Comparison of ENCODE assay signal across 16 cellular contexts in the genomic region with DNA sequence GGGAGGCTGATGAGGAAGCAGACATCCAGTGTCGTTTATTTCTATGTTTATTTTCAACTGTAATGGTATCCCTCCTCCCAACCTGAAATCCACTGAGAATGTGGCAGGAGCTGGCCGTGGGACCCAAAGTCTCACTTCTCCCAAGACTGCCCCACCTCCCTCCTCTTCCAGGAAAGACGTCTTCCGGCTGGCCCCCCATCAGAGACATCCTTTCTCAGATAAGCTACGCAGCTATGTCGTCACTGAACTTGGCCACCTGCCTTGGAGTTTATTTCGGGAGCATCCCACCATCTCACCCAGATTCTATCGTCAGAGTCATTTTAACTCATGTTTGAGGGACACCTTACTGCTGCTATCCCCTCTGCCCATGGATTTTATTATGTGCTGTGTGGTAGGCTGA. TPM values are rescaled to one million over a fixed set of nuclear protein-coding genes. Genes with fewer than 3 reads are reported as not detected.
DNase-seq lines count a peak whose midpoint lies in the region; ATAC-seq, FAIRE-seq and TF ChIP-seq lines count a peak whose summit lies in the region.
"Had no signal": no experiment of that assay in that cellular context is flagged by ENCODE, and none has a peak within 500 bp of the region (broad histone marks: within the 10 kb centered on the region; RNA-seq: fewer than 3 reads in every experiment).

No MANE protein-coding gene starts in this region.

- H2BK120ac ChIP-seq in H9 (ENCODE audit: low read depth, low read length, poor library complexity, severe bottlenecking): no peak overlapping the region

- H3K36me3 Mint-ChIP-seq in H9 (ENCODE audit: insufficient read depth in 1 of 3, low read depth in 3 of 3): peaks cover 0 to 11% (median 0%) of the 10 kb centered on the region in 3 experiments; a peak in 4 of 7 replicates
- no peaks in the 10 kb centered on the region for H3K36me3 Mint-ChIP-seq in activated naive CD8-positive, alpha-beta T cell treated with anti-CD3 and anti-CD28 coated beads, Interleukin-2, amount 50 U/mL, for 24 hours (ENCODE audit: low read depth)
- peaks cover 4% of the 10 kb centered on the region for H3K36me3 Mint-ChIP-seq in activated T-helper 1 cell treated with anti-CD3 and anti-CD28 coated beads, Interleukin-12 subunit alpha, Interleukin-12 subunit beta, Interleukin-2, Interleukin-4 antibody, amounts not matched to agents 30 ng/mL and 10 ng/mL and 1 ng/mL, durations not matched to agents 14 hours and 24 hours and 36 hours (ENCODE audit: low read depth)

- no peaks in the 10 kb centered on the region for H3K27me3 ChIP-seq in H9 (ENCODE audit: insufficient read depth, low read length)

- H3K79me2 ChIP-seq in H9 (ENCODE audit: insufficient read depth, low read length): no peaks in the 10 kb centered on the region; the same call in 1 of the 2 replicates

- DNase-seq in H9 (no peak), dermis blood vessel endothelial cell (peak; percentile 59), kidney (no peak), sciatic nerve (ENCODE audit: low spot score) (peak; percentile 75), AML-193 (lab: John Stamatoyannopoulos, UW) (no peak), occipital lobe (lab: John Stamatoyannopoulos, UW) (no peak)
- no peak for DNase-seq in activated naive CD8-positive, alpha-beta T cell treated with anti-CD3 and anti-CD28 coated beads, Interleukin-2, amount 50 U/mL, for 24 hours
- DNase-seq in activated T-helper 1 cell treated with anti-CD3 and anti-CD28 coated beads, Interleukin-12 subunit alpha, Interleukin-12 subunit beta, Interleukin-2, Interleukin-4 antibody, amounts not matched to agents 30 ng/mL and 10 ng/mL and 1 ng/mL, durations not matched to agents 14 hours and 24 hours and 36 hours (ENCODE audit: low spot score): no peak
- DNase-seq: activated CD4-positive, alpha-beta T cell treated with anti-CD3 and anti-CD28 coated beads, Interleukin-2, amount 10 ng/mL, durations not matched to agents 24 days and 14 days; activated gamma-delta T cell; DND-41; naive thymus-derived CD4-positive, alpha-beta T cell; NCI-H1105; stimulated activated CD4-positive, alpha-beta T cell treated with anti-CD3 and anti-CD28 coated beads, Interleukin-1b, Interleukin-23, amount 100 ng/mL, for 48 hours; stimulated activated naive CD8-positive, alpha-beta T cell treated with anti-CD3 and anti-CD28 coated beads, Interleukin-15, Interleukin-2, amounts not matched to agents 100 U/mL and 50 U/mL, for 24 hours had no signal

- H3T11ph ChIP-seq in H9 (ENCODE audit: low read length): no peak overlapping the region

- H3K23me2 ChIP-seq in H9 (ENCODE audit: insufficient read length, low read depth, low read length, poor library complexity, severe bottlenecking): no peaks in the 10 kb centered on the region

- H3K4me2 ChIP-seq in H9 (ENCODE audit: insufficient read depth, insufficient read length, low read length): no peak overlapping the region

- H2BK15ac ChIP-seq in H9 (ENCODE audit: low read depth, low read length): no peak overlapping the region

- no peaks in the 10 kb centered on the region for H3K36me3 ChIP-seq in kidney (ENCODE audit: control insufficient read depth in 1 of 2, insufficient read depth in 2 of 2, low read length in 2 of 2)

- H3K23ac ChIP-seq in H9 (ENCODE audit: insufficient read length, low read depth, low read length): no peak overlapping the region

- no peaks in the 10 kb centered on the region for H3K27me3 Mint-ChIP-seq in H9 (ENCODE audit: low read depth)
- H3K27me3 Mint-ChIP-seq in activated naive CD8-positive, alpha-beta T cell treated with anti-CD3 and anti-CD28 coated beads, Interleukin-2, amount 50 U/mL, for 24 hours: no peaks in the 10 kb centered on the region
- H3K27me3 Mint-ChIP-seq in activated T-helper 1 cell treated with anti-CD3 and anti-CD28 coated beads, Interleukin-12 subunit alpha, Interleukin-12 subunit beta, Interleukin-2, Interleukin-4 antibody, amounts not matched to agents 30 ng/mL and 10 ng/mL and 1 ng/mL, durations not matched to agents 14 hours and 24 hours and 36 hours (ENCODE audit: insufficient read depth): no peaks in the 10 kb centered on the region
- H3K27me3 Mint-ChIP-seq: activated CD4-positive, alpha-beta T cell treated with anti-CD3 and anti-CD28 coated beads, Interleukin-2, amount 10 ng/mL, durations not matched to agents 24 days and 14 days; naive thymus-derived CD4-positive, alpha-beta T cell had no signal

- peaks cover 2% of the 10 kb centered on the region for H4K20me1 ChIP-seq in H9 (ENCODE audit: control insufficient read depth, insufficient read depth, insufficient read length)

- H3K9ac ChIP-seq in H9 (ENCODE audit: extremely low read depth, insufficient read length, low read length) (no peak overlapping the region), kidney (ENCODE audit: low read length in 2 of 2) (no peak overlapping the region)

- H3K27ac Mint-ChIP-seq in H9: peak overlapping the region; percentile 41 to 79 (median 42); a peak in 4 of 7 replicates
- H3K27ac Mint-ChIP-seq in activated naive CD8-positive, alpha-beta T cell treated with anti-CD3 and anti-CD28 coated beads, Interleukin-2, amount 50 U/mL, for 24 hours: no peak overlapping the region
- H3K27ac Mint-ChIP-seq in activated T-helper 1 cell treated with anti-CD3 and anti-CD28 coated beads, Interleukin-12 subunit alpha, Interleukin-12 subunit beta, Interleukin-2, Interleukin-4 antibody, amounts not matched to agents 30 ng/mL and 10 ng/mL and 1 ng/mL, durations not matched to agents 14 hours and 24 hours and 36 hours: no peak overlapping the region
- H3K27ac Mint-ChIP-seq: activated CD4-positive, alpha-beta T cell treated with anti-CD3 and anti-CD28 coated beads, Interleukin-2, amount 10 ng/mL, durations not matched to agents 24 days and 14 days; naive thymus-derived CD4-positive, alpha-beta T cell had no signal

- H3K79me1 ChIP-seq in H9 (ENCODE audit: insufficient read depth, low read depth, low read length, poor library complexity, severe bottlenecking): peaks cover 3% of the 10 kb centered on the region

- intact Hi-C loops in kidney (cut with DNase I) (no loop called here), sciatic nerve (cut with DNase I) (no loop called here)
- intact Hi-C loops in activated T-helper 1 cell treated with anti-CD3 and anti-CD28 coated beads, Interleukin-12 subunit alpha, Interleukin-12 subunit beta, Interleukin-2, Interleukin-4 antibody, amounts not matched to agents 30 ng/mL and 10 ng/mL and 1 ng/mL, durations not matched to agents 14 hours and 24 hours and 36 hours (cut with micrococcal nuclease): no loop called here

- no peak for FAIRE-seq in kidney (lab: Jason Lieb, UNC)

- TF ChIP-seq CTCF in H9 (conservative IDR thresholded peaks at IDR 0.05) (no peak), kidney (IDR thresholded peaks at IDR 0.05; ENCODE audit: borderline replicate concordance, extremely low read depth, insufficient read depth) (no peak)

- H2BK12ac ChIP-seq in H9 (ENCODE audit: insufficient read length, low read depth, low read length): no peak overlapping the region

- ATAC-seq in sciatic nerve: peak; percentile 14
- no peak for ATAC-seq in activated naive CD8-positive, alpha-beta T cell treated with anti-CD3 and anti-CD28 coated beads, Interleukin-2, amount 50 U/mL, for 24 hours
- ATAC-seq: naive thymus-derived CD4-positive, alpha-beta T cell; SK-N-SH treated with all-trans-retinoic acid at 6 μM for 48 hours; stimulated activated naive CD8-positive, alpha-beta T cell treated with anti-CD3 and anti-CD28 coated beads, Interleukin-15, Interleukin-2, amounts not matched to agents 100 U/mL and 50 U/mL, for 24 hours had no signal

- H4K5ac ChIP-seq in H9 (ENCODE audit: insufficient read length, low read depth, low read length): no peak overlapping the region

- H3K27ac ChIP-seq in H9 (ENCODE audit: insufficient read length, low read depth, low read length) (no peak overlapping the region), kidney (ENCODE audit: low read depth in 2 of 2, low read length in 2 of 2) (peak overlapping the region; percentile 49 to 84)

- no peak overlapping the region for H4K91ac ChIP-seq in H9 (ENCODE audit: insufficient read length, low read depth, low read length)

- no peak overlapping the region for H3K4ac ChIP-seq in H9 (ENCODE audit: low read depth, low read length)

- H3K9me3 Mint-ChIP-seq in H9: no peaks in the 10 kb centered on the region
- no peaks in the 10 kb centered on the region for H3K9me3 Mint-ChIP-seq in activated naive CD8-positive, alpha-beta T cell treated with anti-CD3 and anti-CD28 coated beads, Interleukin-2, amount 50 U/mL, for 24 hours
- no peaks in the 10 kb centered on the region for H3K9me3 Mint-ChIP-seq in activated T-helper 1 cell treated with anti-CD3 and anti-CD28 coated beads, Interleukin-12 subunit alpha, Interleukin-12 subunit beta, Interleukin-2, Interleukin-4 antibody, amounts not matched to agents 30 ng/mL and 10 ng/mL and 1 ng/mL, durations not matched to agents 14 hours and 24 hours and 36 hours
- H3K9me3 Mint-ChIP-seq: activated CD4-positive, alpha-beta T cell treated with anti-CD3 and anti-CD28 coated beads, Interleukin-2, amount 10 ng/mL, durations not matched to agents 24 days and 14 days; naive thymus-derived CD4-positive, alpha-beta T cell had no signal

- H2AFZ ChIP-seq in H9 (ENCODE audit: low read length): no peak overlapping the region

- no peak overlapping the region for H4K8ac ChIP-seq in H9 (replicated peaks; ENCODE audit: insufficient read length, low read depth, low read length)

- H2AK5ac ChIP-seq in H9 (ENCODE audit: insufficient read length, low read length): no peak overlapping the region

- H3K9me3 ChIP-seq in H9 (ENCODE audit: control insufficient read depth, low read depth, low read length): no peaks in the 10 kb centered on the region
- no peaks in the 10 kb centered on the region for H3K9me3 ChIP-seq in kidney (ENCODE audit: control insufficient read depth in 1 of 2, low read length in 2 of 2)

- H2BK20ac ChIP-seq in H9 (ENCODE audit: low read depth, low read length, poor library complexity, severe bottlenecking): no peak overlapping the region

- no peak overlapping the region for H3K14ac ChIP-seq in H9 (ENCODE audit: insufficient read depth, low read length)

- H3K4me3 ChIP-seq in kidney (ENCODE audit: low read length in 2 of 2): no peak overlapping the region

- H3K18ac ChIP-seq in H9 (ENCODE audit: insufficient read length, low read depth, low read length): no peak overlapping the region

- peaks cover 25 to 41% of the 10 kb centered on the region in 2 experiments for H3K4me1 Mint-ChIP-seq in H9
- peaks cover 17% of the 10 kb centered on the region for H3K4me1 Mint-ChIP-seq in activated naive CD8-positive, alpha-beta T cell treated with anti-CD3 and anti-CD28 coated beads, Interleukin-2, amount 50 U/mL, for 24 hours
- H3K4me1 Mint-ChIP-seq in activated T-helper 1 cell treated with anti-CD3 and anti-CD28 coated beads, Interleukin-12 subunit alpha, Interleukin-12 subunit beta, Interleukin-2, Interleukin-4 antibody, amounts not matched to agents 30 ng/mL and 10 ng/mL and 1 ng/mL, durations not matched to agents 14 hours and 24 hours and 36 hours (ENCODE audit: low read depth): peaks cover 9% of the 10 kb centered on the region

- no peak overlapping the region for H3K56ac ChIP-seq in H9 (ENCODE audit: insufficient read length, low read depth, low read length)

- no peak overlapping the region; a peak in 1 of 5 replicates for H3K4me3 Mint-ChIP-seq in H9
- no peak overlapping the region for H3K4me3 Mint-ChIP-seq in activated naive CD8-positive, alpha-beta T cell treated with anti-CD3 and anti-CD28 coated beads, Interleukin-2, amount 50 U/mL, for 24 hours
- H3K4me3 Mint-ChIP-seq in activated T-helper 1 cell treated with anti-CD3 and anti-CD28 coated beads, Interleukin-12 subunit alpha, Interleukin-12 subunit beta, Interleukin-2, Interleukin-4 antibody, amounts not matched to agents 30 ng/mL and 10 ng/mL and 1 ng/mL, durations not matched to agents 14 hours and 24 hours and 36 hours: no peak overlapping the region
- H3K4me3 Mint-ChIP-seq: activated CD4-positive, alpha-beta T cell treated with anti-CD3 and anti-CD28 coated beads, Interleukin-2, amount 10 ng/mL, durations not matched to agents 24 days and 14 days had no signal

- no peaks in the 10 kb centered on the region for H3K4me1 ChIP-seq in H9 (ENCODE audit: insufficient read depth, low read length)
- peaks cover 16 to 20% of the 10 kb centered on the region in 2 donors for H3K4me1 ChIP-seq in kidney (ENCODE audit: control insufficient read depth in 1 of 2, insufficient read depth in 1 of 2, low read depth in 1 of 2, low read length in 2 of 2)

- no peak overlapping the region for H2BK5ac ChIP-seq in H9 (ENCODE audit: insufficient read length, low read length)

- WGBS in H9 (ENCODE audit: extremely low coverage, insufficient read length, low lambda C conversion rate): no CpG with 5 or more reads among the region's 8 CpGs

RNA-seq across cellular contexts. Expression of a gene that starts 13.9 kb away (rescaled TPM):
- total RNA-seq in H9 (2021): 51.7 and 58.5 TPM in 2 replicates
- 36.2 and 49.4 TPM in 2 replicates for total RNA-seq in dermis blood vessel endothelial cell
- total RNA-seq in kidney: 54.1 TPM
- polyA plus RNA-seq in kidney (ENCODE audit: insufficient read depth, low read depth, low replicate concordance): 22.9 TPM
- 72.7 TPM for total RNA-seq in sciatic nerve
- 36.6 and 39.1 TPM in 2 replicates for total RNA-seq in activated T-helper 1 cell treated with anti-CD3 and anti-CD28 coated beads, Interleukin-12 subunit alpha, Interleukin-12 subunit beta, Interleukin-2, Interleukin-4 antibody, amounts not matched to agents 30 ng/mL and 10 ng/mL and 1 ng/mL, durations not matched to agents 14 hours and 24 hours and 36 hours
- 10.9 TPM for total RNA-seq in occipital lobe

RNA-seq across cellular contexts. Expression of a gene that starts 57.1 kb away (rescaled TPM):
- 5.8 and 6.7 TPM in 2 replicates for total RNA-seq in H9 (2021)
- total RNA-seq in dermis blood vessel endothelial cell: 96.3 and 164 TPM in 2 replicates
- total RNA-seq in kidney: 23.4 TPM
- 2.2 TPM for polyA plus RNA-seq in kidney (ENCODE audit: insufficient read depth, low read depth, low replicate concordance)
- 67.6 TPM for total RNA-seq in sciatic nerve
- 12.3 and 12.5 TPM in 2 replicates for total RNA-seq in activated T-helper 1 cell treated with anti-CD3 and anti-CD28 coated beads, Interleukin-12 subunit alpha, Interleukin-12 subunit beta, Interleukin-2, Interleukin-4 antibody, amounts not matched to agents 30 ng/mL and 10 ng/mL and 1 ng/mL, durations not matched to agents 14 hours and 24 hours and 36 hours
- total RNA-seq in occipital lobe: 3.1 TPM

RNA-seq across cellular contexts. Expression of a gene that starts 58.3 kb away (rescaled TPM):
- 230 and 236 TPM in 2 replicates for total RNA-seq in H9 (2021)
- 127 and 141 TPM in 2 replicates for total RNA-seq in dermis blood vessel endothelial cell
- 101 TPM for total RNA-seq in kidney
- 33.6 TPM for polyA plus RNA-seq in kidney (ENCODE audit: insufficient read depth, low read depth, low replicate concordance)
- 184 TPM for total RNA-seq in sciatic nerve
- 151 and 154 TPM in 2 replicates for total RNA-seq in activated T-helper 1 cell treated with anti-CD3 and anti-CD28 coated beads, Interleukin-12 subunit alpha, Interleukin-12 subunit beta, Interleukin-2, Interleukin-4 antibody, amounts not matched to agents 30 ng/mL and 10 ng/mL and 1 ng/mL, durations not matched to agents 14 hours and 24 hours and 36 hours
- total RNA-seq in occipital lobe: 172 TPM

Comparison
In these comparisons a context has a peak if more than half of its experiments do, and no peak if none do; other contexts are left out.
1. DNase-seq: peak in dermis blood vessel endothelial cell (single experiment) and sciatic nerve (single experiment); none in H9 (single experiment), kidney (single experiment), AML-193 (0 of 2), activated naive CD8-positive, alpha-beta T cell treated with anti-CD3 and anti-CD28 coated beads, Interleukin-2, amount 50 U/mL, for 24 hours (single experiment), activated T-helper 1 cell treated with anti-CD3 and anti-CD28 coated beads, Interleukin-12 subunit alpha, Interleukin-12 subunit beta, Interleukin-2, Interleukin-4 antibody, amounts not matched to agents 30 ng/mL and 10 ng/mL and 1 ng/mL, durations not matched to agents 14 hours and 24 hours and 36 hours (single experiment) and occipital lobe (single experiment).
2. H3K27ac Mint-ChIP-seq: peak in H9 (3 of 3); none in activated naive CD8-positive, alpha-beta T cell treated with anti-CD3 and anti-CD28 coated beads, Interleukin-2, amount 50 U/mL, for 24 hours (single experiment) and activated T-helper 1 cell treated with anti-CD3 and anti-CD28 coated beads, Interleukin-12 subunit alpha, Interleukin-12 subunit beta, Interleukin-2, Interleukin-4 antibody, amounts not matched to agents 30 ng/mL and 10 ng/mL and 1 ng/mL, durations not matched to agents 14 hours and 24 hours and 36 hours (single experiment).